Comparison of ENCODE assay signal across 17 cellular contexts in genomic region chr12:122238861-122239260, GRCh38. TPM values are rescaled to one million over a fixed set of nuclear protein-coding genes. Genes with fewer than 3 reads are reported as not detected.
"Had no signal": no experiment of that assay in that cellular context is flagged by ENCODE, and none has a peak within 500 bp of the region (broad histone marks: within the 10 kb centered on the region; RNA-seq: fewer than 3 reads in every experiment).

No MANE protein-coding gene starts in this region.

- H3K4me1 ChIP-seq: gastrocnemius medialis, heart left ventricle, left lung, upper lobe of right lung had no signal

- DNase-seq: activated CD4-positive, alpha-beta memory T cell treated with anti-CD3 and anti-CD28 coated beads for 36 hours; activated CD4-positive, alpha-beta T cell treated with anti-CD3 and anti-CD28 coated beads for 36 hours; activated naive CD4-positive, alpha-beta T cell treated with Interleukin-2 at 50 U/mL for 16 hours; activated naive CD8-positive, alpha-beta T cell treated with anti-CD3 and anti-CD28 coated beads, Interleukin-2, amount 50 U/mL, for 24 hours; activated T-cell treated with anti-CD3 and anti-CD28 coated beads, Interleukin-2, amount 50 U/mL, for 24 hours; anterior cingulate cortex; gastrocnemius medialis; heart left ventricle; left lung; midbrain; retina; stimulated activated CD4-positive, alpha-beta T cell treated with anti-CD3 and anti-CD28 coated beads, Interleukin-1b, Interleukin-23, amount 100 ng/mL, for 48 hours; stimulated activated CD8-positive, alpha-beta memory T cell treated with anti-CD3 and anti-CD28 coated beads, Interleukin-4, amount 100 ng/mL, for 48 hours; stimulated activated naive CD4-positive, alpha-beta T cell; upper lobe of right lung had no signal

- H3K27ac ChIP-seq: coronary artery, gastrocnemius medialis, heart left ventricle, left lung, upper lobe of right lung had no signal

- H3K9me3 ChIP-seq: gastrocnemius medialis, heart left ventricle, left lung, upper lobe of right lung had no signal

- H3K27me3 ChIP-seq: gastrocnemius medialis, heart left ventricle, left lung, upper lobe of right lung had no signal

- H3K4me3 ChIP-seq: coronary artery, gastrocnemius medialis, heart left ventricle, left lung, upper lobe of right lung had no signal

RNA-seq across cellular contexts. Expression of gene B3GNT4, which starts 35.4 kb away (rescaled TPM):
- total RNA-seq: gastrocnemius medialis, heart left ventricle had no signal

RNA-seq across cellular contexts. Expression of gene LRRC43, which starts 55.9 kb away (rescaled TPM):
- total RNA-seq: gastrocnemius medialis; T-helper 2 cell treated with Interferon-gamma antibody and Interleukin-4, amounts not matched to agents 100 ng/mL and 5 ng/mL, for 36 hours; upper lobe of right lung had no signal
